Comparison of ENCODE assay signal across 1 cellular context in genomic region chr12:47377414-47378221, GRCh38.
TF ChIP-seq lines count a peak whose summit lies in the region.

No MANE protein-coding gene starts in this region.

TF ChIP-seq in SK-N-SH, 30 proteins besides CTCF, POLR2A, EP300 and RAD21 (continued from another document):
- no peak for TF ChIP-seq ZBTB33 (IDR thresholded peaks at IDR 0.05; ENCODE audit: borderline replicate concordance, low read depth)
- TF ChIP-seq MAX (IDR thresholded peaks at IDR 0.05; ENCODE audit: low read depth), result 0 out of 2 replicates have a peak, but pooled peaks have one; percentile 27
- TF ChIP-seq SIN3A (IDR thresholded peaks at IDR 0.05; ENCODE audit: borderline replicate concordance, low read depth, low read length), result no peak
- TF ChIP-seq GATA2 (CRISPR knock-in tag; IDR thresholded peaks at IDR 0.05), result no peak
- no peak for TF ChIP-seq CHD2 (IDR thresholded peaks at IDR 0.05; ENCODE audit: low read length, partially characterized antibody)
- peak; percentile 31 for TF ChIP-seq NFIC (IDR thresholded peaks at IDR 0.05; ENCODE audit: borderline replicate concordance)
